ENCODE assay signal across 2 cellular contexts in genomic region chr6:148944608-148945007, GRCh38.
A peak's percentile ranks its signal among the peaks of the same experiment; 100 is the strongest.
TF ChIP-seq lines count a peak whose summit lies in the region.

No MANE protein-coding gene starts in this region.

TF ChIP-seq in HepG2, 621 proteins besides CTCF, POLR2A, EP300 and RAD21 (continued from another document):
- TF ChIP-seq CREB1 (IDR thresholded peaks at IDR 0.05), result 0 out of 2 replicates have a peak, but pooled peaks have one; percentile 25
- no peak for TF ChIP-seq CREB1 (CRISPR knock-in tag; IDR thresholded peaks at IDR 0.05)
- TF ChIP-seq, protein P1, sequence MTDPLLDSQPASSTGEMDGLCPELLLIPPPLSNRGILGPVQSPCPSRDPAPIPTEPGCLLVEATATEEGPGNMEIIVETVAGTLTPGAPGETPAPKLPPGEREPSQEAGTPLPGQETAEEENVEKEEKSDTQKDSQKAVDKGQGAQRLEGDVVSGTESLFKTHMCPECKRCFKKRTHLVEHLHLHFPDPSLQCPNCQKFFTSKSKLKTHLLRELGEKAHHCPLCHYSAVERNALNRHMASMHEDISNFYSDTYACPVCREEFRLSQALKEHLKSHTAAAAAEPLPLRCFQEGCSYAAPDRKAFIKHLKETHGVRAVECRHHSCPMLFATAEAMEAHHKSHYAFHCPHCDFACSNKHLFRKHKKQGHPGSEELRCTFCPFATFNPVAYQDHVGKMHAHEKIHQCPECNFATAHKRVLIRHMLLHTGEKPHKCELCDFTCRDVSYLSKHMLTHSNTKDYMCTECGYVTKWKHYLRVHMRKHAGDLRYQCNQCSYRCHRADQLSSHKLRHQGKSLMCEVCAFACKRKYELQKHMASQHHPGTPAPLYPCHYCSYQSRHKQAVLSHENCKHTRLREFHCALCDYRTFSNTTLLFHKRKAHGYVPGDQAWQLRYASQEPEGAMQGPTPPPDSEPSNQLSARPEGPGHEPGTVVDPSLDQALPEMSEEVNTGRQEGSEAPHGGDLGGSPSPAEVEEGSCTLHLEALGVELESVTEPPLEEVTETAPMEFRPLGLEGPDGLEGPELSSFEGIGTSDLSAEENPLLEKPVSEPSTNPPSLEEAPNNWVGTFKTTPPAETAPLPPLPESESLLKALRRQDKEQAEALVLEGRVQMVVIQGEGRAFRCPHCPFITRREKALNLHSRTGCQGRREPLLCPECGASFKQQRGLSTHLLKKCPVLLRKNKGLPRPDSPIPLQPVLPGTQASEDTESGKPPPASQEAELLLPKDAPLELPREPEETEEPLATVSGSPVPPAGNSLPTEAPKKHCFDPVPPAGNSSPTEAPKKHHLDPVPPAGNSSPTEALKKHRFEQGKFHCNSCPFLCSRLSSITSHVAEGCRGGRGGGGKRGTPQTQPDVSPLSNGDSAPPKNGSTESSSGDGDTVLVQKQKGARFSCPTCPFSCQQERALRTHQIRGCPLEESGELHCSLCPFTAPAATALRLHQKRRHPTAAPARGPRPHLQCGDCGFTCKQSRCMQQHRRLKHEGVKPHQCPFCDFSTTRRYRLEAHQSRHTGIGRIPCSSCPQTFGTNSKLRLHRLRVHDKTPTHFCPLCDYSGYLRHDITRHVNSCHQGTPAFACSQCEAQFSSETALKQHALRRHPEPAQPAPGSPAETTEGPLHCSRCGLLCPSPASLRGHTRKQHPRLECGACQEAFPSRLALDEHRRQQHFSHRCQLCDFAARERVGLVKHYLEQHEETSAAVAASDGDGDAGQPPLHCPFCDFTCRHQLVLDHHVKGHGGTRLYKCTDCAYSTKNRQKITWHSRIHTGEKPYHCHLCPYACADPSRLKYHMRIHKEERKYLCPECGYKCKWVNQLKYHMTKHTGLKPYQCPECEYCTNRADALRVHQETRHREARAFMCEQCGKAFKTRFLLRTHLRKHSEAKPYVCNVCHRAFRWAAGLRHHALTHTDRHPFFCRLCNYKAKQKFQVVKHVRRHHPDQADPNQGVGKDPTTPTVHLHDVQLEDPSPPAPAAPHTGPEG (CRISPR knock-in tag; IDR thresholded peaks at IDR 0.05), result no peak
- TF ChIP-seq RBM39 (IDR thresholded peaks at IDR 0.05; ENCODE audit: low read depth, low read length, poor library complexity, severe bottlenecking), result no peak

TF ChIP-seq in GM12878, 131 proteins besides CTCF, POLR2A, EP300 and RAD21:
- no peak for TF ChIP-seq NKRF (conservative IDR thresholded peaks at IDR 0.05)
- TF ChIP-seq GATAD2B (conservative IDR thresholded peaks at IDR 0.05; ENCODE audit: low read depth), result no peak
- no peak for TF ChIP-seq SREBF1 (IDR thresholded peaks at IDR 0.05; ENCODE audit: low read length)
- TF ChIP-seq ATF7 (IDR thresholded peaks at IDR 0.05; ENCODE audit: low read depth), result peak; percentile 39; the same call in 1 of the 2 replicates
TF ChIP-seq in GM12878: peak in this region for 1.
